1 cellular context compared by ENCODE assay signal in the genomic region with DNA sequence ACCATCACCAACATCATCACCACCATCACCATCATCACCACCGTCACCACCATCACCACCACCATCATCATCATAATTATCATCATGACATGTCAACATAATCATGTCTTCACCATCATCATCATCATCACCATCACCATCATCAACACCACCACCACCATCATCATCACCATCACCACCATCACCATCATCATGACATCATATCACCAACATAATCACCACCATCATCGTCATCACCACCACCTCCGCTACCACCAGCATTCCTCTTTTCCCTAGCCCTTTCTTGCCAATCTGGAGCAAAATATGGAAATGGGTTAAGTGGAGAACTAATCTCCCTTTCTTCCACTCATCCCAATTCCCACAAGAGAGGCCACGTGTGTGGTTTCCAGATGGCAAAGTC.
TF ChIP-seq lines count a peak whose summit lies in the region.

No MANE protein-coding gene starts in this region.

TF ChIP-seq in HEK293, 187 proteins besides CTCF, POLR2A, EP300 and RAD21 (continued from another document):
- TF ChIP-seq ZSCAN5A (tag by site-specific recombination; IDR thresholded peaks at IDR 0.05) (no peak), ZNF132 (tag by site-specific recombination; IDR thresholded peaks at IDR 0.05; ENCODE audit: borderline replicate concordance) (no peak), ZBTB11 (tag by site-specific recombination; conservative IDR thresholded peaks at IDR 0.05; ENCODE audit: low read depth) (no peak), ZNF175 (tag by site-specific recombination; IDR thresholded peaks at IDR 0.05) (no peak), ZNF274 (IDR thresholded peaks at IDR 0.05; ENCODE audit: low read length) (no peak), ZNF274 (tag by site-specific recombination; IDR thresholded peaks at IDR 0.05; ENCODE audit: borderline replicate concordance) (no peak)
